ENCODE assay signal across 8 cellular contexts in genomic region chr2:60884795-60885194, GRCh38. TPM values are rescaled to one million over a fixed set of nuclear protein-coding genes. Genes with fewer than 3 reads are reported as not detected.
DNase-seq lines count a peak whose midpoint lies in the region; ATAC-seq and TF ChIP-seq lines count a peak whose summit lies in the region.

No MANE protein-coding gene starts in this region.

- no peaks in the 10 kb centered on the region for H3K9me2 ChIP-seq in PC-9 (ENCODE audit: insufficient read depth)

- no peaks in the 10 kb centered on the region for H4K20me1 ChIP-seq in PC-9 (ENCODE audit: insufficient read depth)

- H3K4me1 ChIP-seq in PC-9 (replicated peaks; ENCODE audit: insufficient read depth) (peaks cover 37% of the 10 kb centered on the region), skeletal muscle tissue (ENCODE audit: control insufficient read depth in 3 of 3, insufficient read depth in 3 of 3, low read length in 3 of 3) (peaks cover 7 to 14% (median 10%) of the 10 kb centered on the region in 3 donors)

- peaks cover 32 to 54% of the 10 kb centered on the region in 2 donors for H3K4me1 Mint-ChIP-seq in effector memory CD8-positive, alpha-beta T cell (ENCODE audit: low read depth in 2 of 2)

- 0 out of 2 replicates have a peak overlapping the region, but pooled peaks have one; percentile 3 for H3K27ac ChIP-seq in PC-9
- H3K27ac ChIP-seq in skeletal muscle tissue (ENCODE audit: low read depth, low read length), result no peak overlapping the region

- CTCF ChIA-PET in PC-9 (lab: Charles Lee), result no interaction called here

- H3K9ac ChIP-seq in skeletal muscle tissue (ENCODE audit: low read depth in 1 of 3, low read length in 3 of 3), result peak overlapping the region in 2 of 3 donors; percentile 16 to 47

- no TSS peak for BruUV-seq in PC-9 (replicated peaks; lab: Mats Ljungman, UMichigan)

- TF ChIP-seq CTCF in GM12864 (IDR thresholded peaks at IDR 0.05; ENCODE audit: low read depth, low read length, missing control alignments), result no peak
- no peak for TF ChIP-seq CTCF in PC-9 (conservative IDR thresholded peaks at IDR 0.05)

- H3K27me3 ChIP-seq in PC-9 (ENCODE audit: insufficient read depth, low read depth) (no peaks in the 10 kb centered on the region), skeletal muscle tissue (ENCODE audit: control insufficient read depth in 3 of 3, insufficient read depth in 3 of 3, low read length in 3 of 3) (no peaks in the 10 kb centered on the region)

- no peak for ATAC-seq in effector memory CD8-positive, alpha-beta T cell (replicated peaks)
- no peak for ATAC-seq in HG02759 (IDR thresholded peaks at IDR 0.05; ENCODE audit: unreplicated experiment)
- no peak for ATAC-seq in activated CD4-positive, CD25-positive, alpha-beta regulatory T cell treated with anti-CD3 and anti-CD28 coated beads, Interleukin-2, amount 50 U/mL, for 24 hours
- ATAC-seq in GM18873 (IDR thresholded peaks at IDR 0.05; ENCODE audit: low FRiP score, unreplicated experiment), result no peak

- peaks cover 60% of the 10 kb centered on the region for H3K36me3 Mint-ChIP-seq in effector memory CD8-positive, alpha-beta T cell (ENCODE audit: insufficient read depth)

- peaks cover 22% of the 10 kb centered on the region for H3F3A ChIP-seq in PC-9 (ENCODE audit: insufficient read depth, low read depth)

- peak overlapping the region; percentile 9 to 75 for H3K27ac Mint-ChIP-seq in effector memory CD8-positive, alpha-beta T cell

- H3K4me3 Mint-ChIP-seq in effector memory CD8-positive, alpha-beta T cell, result peak overlapping the region; percentile 61 to 94

- peaks cover 0 to under 1% of the 10 kb centered on the region in 2 donors for H3K9me3 Mint-ChIP-seq in effector memory CD8-positive, alpha-beta T cell

- H2AFZ ChIP-seq in PC-9, result 0 out of 2 replicates have a peak overlapping the region, but pooled peaks have one; percentile 2

- H3K4me2 ChIP-seq in PC-9, result peak overlapping the region; percentile 93

- no peaks in the 10 kb centered on the region for H3K27me3 Mint-ChIP-seq in effector memory CD8-positive, alpha-beta T cell

- H3K9me3 ChIP-seq in PC-9 (ENCODE audit: insufficient read depth, low read depth), result no peaks in the 10 kb centered on the region
- no peaks in the 10 kb centered on the region for H3K9me3 ChIP-seq in skeletal muscle tissue (ENCODE audit: control insufficient read depth in 3 of 3, low read length in 3 of 3)

- peak overlapping the region; percentile 50; the same call in 1 of the 2 replicates for H3K4me3 ChIP-seq in GM12864 (ENCODE audit: low read depth, low read length)
- peak overlapping the region; percentile 28; the same call in 1 of the 2 replicates for H3K4me3 ChIP-seq in PC-9
- no peak overlapping the region for H3K4me3 ChIP-seq in skeletal muscle tissue (ENCODE audit: low read length in 3 of 3)

- DNase-seq in GM12864 (ENCODE audit: low read depth) (no peak), PC-9 (no peak), medulla oblongata (ENCODE audit: extremely low spot score) (no peak)
- DNase-seq in effector memory CD8-positive, alpha-beta T cell, result no peak

- POLR2A ChIA-PET in PC-9 (lab: Charles Lee; ENCODE audit: unreplicated experiment), result interaction anchor here (0.7 kb wide), 1 partner anchor 59 kb away, joined by 3 read pairs; no protein-coding TSS in a partner anchor

- H3K36me3 ChIP-seq in PC-9 (ENCODE audit: low read depth) (no peaks in the 10 kb centered on the region), skeletal muscle tissue (ENCODE audit: control insufficient read depth in 3 of 3, insufficient read depth in 3 of 3, low read length in 3 of 3) (no peaks in the 10 kb centered on the region)

- H3K79me2 ChIP-seq in PC-9 (ENCODE audit: low read depth), result peaks cover 71% of the 10 kb centered on the region

- intact Hi-C loops in PC-9 (cut with micrococcal nuclease; ENCODE audit: unreplicated experiment), result loop anchor here (5.0 kb wide), 2 partner anchors 77 to 113 kb away; no protein-coding TSS in a partner anchor

RNA-seq across cellular contexts. Expression of gene REL, which starts 3.4 kb away (rescaled TPM):
- total RNA-seq in PC-9 (2021), result 12.5 and 13.3 TPM in 2 replicates
- total RNA-seq in skeletal muscle tissue, result 6.8 TPM

Comparison
In these comparisons a context has a peak if more than half of its experiments do, and no peak if none do; other contexts are left out.
1. H3K4me3 ChIP-seq: peak in GM12864 (single experiment) and PC-9 (single experiment); none in skeletal muscle tissue (0 of 3).